ENCODE assay signal across 12 cellular contexts in genomic region chr4:117560329-117560728, GRCh38.
DNase-seq lines count a peak whose midpoint lies in the region; ATAC-seq and TF ChIP-seq lines count a peak whose summit lies in the region.
"Had no signal": no experiment of that assay in that cellular context is flagged by ENCODE, and none has a peak within 500 bp of the region (broad histone marks: within the 10 kb centered on the region; RNA-seq: fewer than 3 reads in every experiment).

No MANE protein-coding gene starts in this region.

- no peaks in the 10 kb centered on the region for H4K20me1 ChIP-seq in GM23338 (replicated peaks; ENCODE audit: insufficient read depth)

- peaks cover 2% of the 10 kb centered on the region for H3K27me3 Mint-ChIP-seq in GM23338 (ENCODE audit: insufficient read depth, low read depth, poor library complexity)

- H3K4me1 Mint-ChIP-seq in GM23338, result peaks cover 4% of the 10 kb centered on the region; the same call in 2 of the 3 replicates

- H3K27me3 ChIP-seq in GM23338 (ENCODE audit: insufficient read depth), result no peaks in the 10 kb centered on the region
- H3K27me3 ChIP-seq: SJSA1, stomach had no signal

- no peaks in the 10 kb centered on the region for H3K9me2 ChIP-seq in GM23338 (ENCODE audit: insufficient read depth)

- no peaks in the 10 kb centered on the region for H3F3A ChIP-seq in GM23338 (replicated peaks; ENCODE audit: low read depth)

- no peak overlapping the region for H3K4me2 ChIP-seq in GM23338

- H3K4me3 Mint-ChIP-seq in GM23338, result no peak overlapping the region

- no peak overlapping the region for H3K27ac Mint-ChIP-seq in GM23338

- H3K36me3 ChIP-seq in GM23338 (ENCODE audit: insufficient read depth), result no peaks in the 10 kb centered on the region
- H3K36me3 ChIP-seq: SJSA1, stomach had no signal

- no peak overlapping the region for H3K27ac ChIP-seq in GM23338 (ENCODE audit: low read depth)
- H3K27ac ChIP-seq: SJSA1, stomach had no signal

- no peak overlapping the region for H3K4me3 ChIP-seq in GM23338
- no peak overlapping the region for H3K4me3 ChIP-seq in choroid plexus epithelial cell (ENCODE audit: low read depth, low read length)
- H3K4me3 ChIP-seq: mucosa of descending colon, SJSA1, stomach had no signal

- H2AFZ ChIP-seq in GM23338, result no peak overlapping the region

- DNase-seq in GM23338 (ENCODE audit: low spot score) (peak; percentile 4), NCI-H524 treated with DMSO at 0.1 percent for 48 hours (lab: John Stamatoyannopoulos, UW) (peak; percentile 9), choroid plexus epithelial cell (ENCODE audit: low read depth) (peak; percentile 54), renal cortical epithelial cell (ENCODE audit: low read depth) (peak; percentile 78), NCI-H2107 treated with DMSO at 0.1 percent for 48 hours (lab: John Stamatoyannopoulos, UW; ENCODE audit: unreplicated experiment) (no peak), NCI-H1930 (lab: John Stamatoyannopoulos, UW) (no peak)
- DNase-seq: anterior cingulate cortex; mucosa of descending colon; stimulated activated CD4-positive, alpha-beta T cell treated with anti-CD3 and anti-CD28 coated beads, Interleukin-15, amount 100 ng/mL, for 24 hours; stomach had no signal

- no peaks in the 10 kb centered on the region for H3K9me3 Mint-ChIP-seq in GM23338

- ATAC-seq in GM23338, result no peak
- no peak for ATAC-seq in HG03520 (IDR thresholded peaks at IDR 0.05; ENCODE audit: unreplicated experiment)
- ATAC-seq: mucosa of descending colon had no signal

- no peaks in the 10 kb centered on the region for H3K36me3 Mint-ChIP-seq in GM23338 (ENCODE audit: low read depth)

- TF ChIP-seq CTCF in GM23338 (conservative IDR thresholded peaks at IDR 0.05; ENCODE audit: low read depth in 2 of 2) (peak in 1 of 2 experiments; percentile 25; a peak in 2 of 4 replicates), choroid plexus epithelial cell (conservative IDR thresholded peaks at IDR 0.05; ENCODE audit: low read depth, low read length) (peak; percentile 14)

- no peaks in the 10 kb centered on the region for H3K79me2 ChIP-seq in GM23338 (replicated peaks; ENCODE audit: insufficient read depth)

- no peaks in the 10 kb centered on the region for H3K4me1 ChIP-seq in GM23338 (ENCODE audit: insufficient read depth)
- H3K4me1 ChIP-seq: SJSA1, stomach had no signal

TF ChIP-seq in GM23338, 12 proteins besides CTCF, POLR2A, EP300 and RAD21:
- TF ChIP-seq NANOG (IDR thresholded peaks at IDR 0.05; ENCODE audit: borderline replicate concordance), result no peak
- TF ChIP-seq ZNF331 (CRISPR knock-in tag; IDR thresholded peaks at IDR 0.05; ENCODE audit: low read depth), result no peak
- TF ChIP-seq JUNB (IDR thresholded peaks at IDR 0.05; ENCODE audit: unreplicated experiment), result no peak
- TF ChIP-seq EZH2 (IDR thresholded peaks at IDR 0.05; ENCODE audit: low read depth, unreplicated experiment), result no peak
- TF ChIP-seq ETS1 (IDR thresholded peaks at IDR 0.05), result no peak
- no peak for TF ChIP-seq ZNF114 (CRISPR knock-in tag; IDR thresholded peaks at IDR 0.05)

Comparison
In these comparisons a context has a peak if more than half of its experiments do, and no peak if none do; other contexts are left out.
1. DNase-seq: peak in GM23338 (single experiment), NCI-H524 treated with DMSO at 0.1 percent for 48 hours (single experiment), choroid plexus epithelial cell (single experiment) and renal cortical epithelial cell (single experiment); none in NCI-H2107 treated with DMSO at 0.1 percent for 48 hours (single experiment) and NCI-H1930 (0 of 2).